In genomic region chr6:27312950-27313271, GRCh38 we compare ENCODE assay signal across 9 cellular contexts. TPM values are rescaled to one million over a fixed set of nuclear protein-coding genes. Genes with fewer than 3 reads are reported as not detected.
DNase-seq lines count a peak whose midpoint lies in the region; ATAC-seq, FAIRE-seq and TF ChIP-seq lines count a peak whose summit lies in the region.
"Had no signal": no experiment of that assay in that cellular context is flagged by ENCODE, and none has a peak within 500 bp of the region (broad histone marks: within the 10 kb centered on the region; RNA-seq: fewer than 3 reads in every experiment).

No MANE protein-coding gene starts in this region.

- H3K79me2 ChIP-seq in GM12878 (ENCODE audit: control insufficient read depth, insufficient read depth, low read length) = no peaks in the 10 kb centered on the region

- H3K27ac ChIP-seq in GM12878 (ENCODE audit: control insufficient read depth, insufficient read depth) = no peak overlapping the region
- H3K27ac ChIP-seq in naive thymus-derived CD4-positive, alpha-beta T cell (ENCODE audit: low read depth, low read length) = no peak overlapping the region

- in situ Hi-C loops in GM12878 (cut with MboI) = loop anchor here (10.0 kb wide), 1 partner anchor 472 kb away; no protein-coding TSS in a partner anchor

- peak overlapping the region; percentile 65 for H3K4me3 Mint-ChIP-seq in Calu3 (ENCODE audit: low read depth, unreplicated experiment)
- peak overlapping the region; percentile 76 to 86 (median 83) for H3K4me3 Mint-ChIP-seq in naive thymus-derived CD4-positive, alpha-beta T cell

- H3K36me3 ChIP-seq in GM12878 (ENCODE audit: control insufficient read depth in 2 of 2, insufficient read depth in 2 of 2, low read length in 1 of 2) = no peaks in the 10 kb centered on the region
- no peaks in the 10 kb centered on the region for H3K36me3 ChIP-seq in naive thymus-derived CD4-positive, alpha-beta T cell (ENCODE audit: control insufficient read depth in 2 of 3, insufficient read depth in 3 of 3, low read length in 3 of 3)

- 13% methylated on average over 8 of the region's 8 CpGs for WGBS in GM12878 (ENCODE audit: insufficient coverage, insufficient replicate concordance, low lambda C conversion rate, missing lambda C conversion rate)

- TF ChIP-seq CTCF in Calu3 (IDR thresholded peaks at IDR 0.05; ENCODE audit: unreplicated experiment) = peak; percentile 1
- TF ChIP-seq CTCF in GM12878 (IDR thresholded peaks at IDR 0.05 in 2 of 3, conservative IDR thresholded peaks at IDR 0.05 in 1 of 3; ENCODE audit: control insufficient read depth in 2 of 3, extremely low read depth in 1 of 3, insufficient read depth in 1 of 3, low read depth in 3 of 3, low read length in 3 of 3) = no peak

- H3K4me1 Mint-ChIP-seq in Calu3 (ENCODE audit: low read depth, unreplicated experiment) = no peaks in the 10 kb centered on the region
- peaks cover 0 to 13% (median 4%) of the 10 kb centered on the region in 7 donors for H3K4me1 Mint-ChIP-seq in naive thymus-derived CD4-positive, alpha-beta T cell

- peaks cover 6% of the 10 kb centered on the region for H3K9me3 Mint-ChIP-seq in Calu3 (ENCODE audit: low read depth, unreplicated experiment)
- H3K9me3 Mint-ChIP-seq in naive thymus-derived CD4-positive, alpha-beta T cell = peaks cover 0 to 2% (median 0%) of the 10 kb centered on the region in 11 donors

- FAIRE-seq in GM12878 (lab: Jason Lieb, UNC) = no peak
- FAIRE-seq in HTR-8/SVneo (lab: Jason Lieb, UNC) = no peak
- no peak for FAIRE-seq in RCC 7860 (lab: Jason Lieb, UNC)

- TF ChIP-seq RAD21 in GM12878 (IDR thresholded peaks at IDR 0.05; ENCODE audit: insufficient read depth, low read depth, low read length) = no peak

- H3K36me3 Mint-ChIP-seq in Calu3 (ENCODE audit: insufficient read depth, unreplicated experiment) = peaks cover 9% of the 10 kb centered on the region
- H3K36me3 Mint-ChIP-seq in naive thymus-derived CD4-positive, alpha-beta T cell = peaks cover 0 to 6% (median 0%) of the 10 kb centered on the region in 5 donors

- no peak for DNase-seq in Calu3
- DNase-seq in GM12878 (ENCODE audit: low read depth, low spot score) = no peak
- no peak for DNase-seq in naive thymus-derived CD4-positive, alpha-beta T cell
- no peak for DNase-seq in DMS53 (lab: John Stamatoyannopoulos, UW)
- no peak for DNase-seq in HTR-8/SVneo (ENCODE audit: insufficient read length, low spot score)
- no peak for DNase-seq in glomerular visceral epithelial cell (ENCODE audit: extremely low spot score)
- no peak for DNase-seq in RCC 7860 (ENCODE audit: low spot score)

- POLR2A ChIA-PET in GM12878 (lab: Charles Lee) = no interaction called here
- POLR2A ChIA-PET in naive thymus-derived CD4-positive, alpha-beta T cell (lab: Charles Lee) = interaction anchor here (0.6 to 1.0 kb wide), 3 partner anchors 14 to 577 kb away, joined by 3 to 4 read pairs (median 3); no protein-coding TSS in a partner anchor

- intact Hi-C loops in Calu3 (cut with micrococcal nuclease; ENCODE audit: unreplicated experiment) = loop anchor here (5.0 to 10.0 kb wide), 4 partner anchors 126 to 442 kb away; no protein-coding TSS in a partner anchor
- intact Hi-C loops in GM12878 (cut with micrococcal nuclease; ENCODE audit: unreplicated experiment) = loop anchor here (1.0 to 5.0 kb wide), 6 partner anchors 125 to 439 kb away; no protein-coding TSS in a partner anchor
- intact Hi-C loops in naive thymus-derived CD4-positive, alpha-beta T cell (cut with micrococcal nuclease) = loop anchor here (1.0 to 10.0 kb wide), 20 partner anchors 20 to 590 kb away; partner anchors contain the start of genes ZNF184 (in 1 of the 2) and ZNF391 (in 1 of the 2)

- CTCF ChIA-PET in Calu3 (lab: Charles Lee) (interaction anchor here (1.0 to 1.9 kb wide), 9 partner anchors 17 to 1289 kb away, joined by 3 to 9 read pairs (median 5); partner anchors contain the start of gene ZNF184), GM12878 (lab: Yijun Ruan, JAX) (interaction anchor here (0.7 to 3.2 kb wide), 22 partner anchors 10 to 584 kb away, joined by 3 to 28 read pairs (median 4); a partner anchor contains a TSS)
- CTCF ChIA-PET in naive thymus-derived CD4-positive, alpha-beta T cell (lab: Charles Lee) = interaction anchor here (0.6 to 2.5 kb wide), 11 partner anchors 8 to 582 kb away, joined by 3 to 11 read pairs (median 3); no protein-coding TSS in a partner anchor

- RAD21 ChIA-PET in GM12878 (lab: Charles Lee; ENCODE audit: unreplicated experiment) = interaction anchor here (0.7 to 1.3 kb wide), 9 partner anchors 136 to 482 kb away, joined by 3 to 7 read pairs (median 4); no protein-coding TSS in a partner anchor

- no peak overlapping the region for H3K27ac Mint-ChIP-seq in Calu3 (ENCODE audit: unreplicated experiment)
- H3K27ac Mint-ChIP-seq in naive thymus-derived CD4-positive, alpha-beta T cell = peak overlapping the region in 1 of 9 donors; percentile 25

- peak overlapping the region; percentile 99 for H3K4me2 ChIP-seq in GM12878 (ENCODE audit: control insufficient read depth, insufficient read depth)

- no peaks in the 10 kb centered on the region for H4K20me1 ChIP-seq in GM12878 (ENCODE audit: control insufficient read depth, insufficient read depth)

- TF ChIP-seq EP300 in GM12878 (IDR thresholded peaks at IDR 0.05; ENCODE audit: borderline replicate concordance in 1 of 2, control insufficient read depth in 1 of 2, low read depth in 2 of 2, low read length in 2 of 2) = no peak

- H3K9ac ChIP-seq in GM12878 (ENCODE audit: control insufficient read depth, insufficient read depth, low read length) = peak overlapping the region; percentile 61; the same call in 1 of the 2 replicates

- ATAC-seq in HG02798 (IDR thresholded peaks at IDR 0.05; ENCODE audit: poor library complexity, unreplicated experiment) (peak; percentile 18), GM12878 (peak; percentile 73)
- peak; percentile 26 for ATAC-seq in naive thymus-derived CD4-positive, alpha-beta T cell

- H3K4me1 ChIP-seq in GM12878 (ENCODE audit: control insufficient read depth, insufficient read depth, low read length) = 0 out of 2 replicates have a peak, but pooled peaks cover 5% of the 10 kb centered on the region
- peaks cover 0 to 6% of the 10 kb centered on the region in 2 donors for H3K4me1 ChIP-seq in naive thymus-derived CD4-positive, alpha-beta T cell (ENCODE audit: control insufficient read depth in 2 of 2, insufficient read depth in 2 of 2, low read length in 2 of 2)

- H2AFZ ChIP-seq in GM12878 (ENCODE audit: control insufficient read depth, low read depth, low read length) = peak overlapping the region; percentile 94

- H3K4me3 ChIP-seq in GM12878 = peak overlapping the region; percentile 82; the same call in 1 of the 2 replicates
- H3K4me3 ChIP-seq in naive thymus-derived CD4-positive, alpha-beta T cell (ENCODE audit: low read length) = peak overlapping the region; percentile 80

- no peak for TF ChIP-seq POLR2A in GM12878 (IDR thresholded peaks at IDR 0.05; ENCODE audit: low read depth, low read length)

- no peaks in the 10 kb centered on the region; a peak in 2 of 4 replicates for H3K27me3 ChIP-seq in GM12878 (replicated peaks in 1 of 2; ENCODE audit: control insufficient read depth in 2 of 2, insufficient read depth in 2 of 2, low read length in 1 of 2)
- H3K27me3 ChIP-seq in naive thymus-derived CD4-positive, alpha-beta T cell (ENCODE audit: control insufficient read depth in 2 of 2, insufficient read depth in 2 of 2, low read length in 2 of 2) = peaks cover 4 to 14% of the 10 kb centered on the region in 2 donors

- no peaks in the 10 kb centered on the region for H3K9me3 ChIP-seq in GM12878 (replicated peaks; ENCODE audit: control insufficient read depth, insufficient read depth, low read length)
- H3K9me3 ChIP-seq in naive thymus-derived CD4-positive, alpha-beta T cell (ENCODE audit: control insufficient read depth in 2 of 3, low read length in 3 of 3) = no peaks in the 10 kb centered on the region

- no TSS peak for BruUV-seq in Calu3 (replicated peaks; lab: Mats Ljungman, UMichigan)
- no TSS peak for BruUV-seq in GM12878 (replicated peaks; lab: Mats Ljungman, UMichigan)

- SMC1A ChIA-PET in GM12878 (lab: Charles Lee; ENCODE audit: uncharacterized antibody, unreplicated experiment) = interaction anchor here (0.7 to 1.7 kb wide), 9 partner anchors 147 to 583 kb away, joined by 3 to 12 read pairs (median 3); no protein-coding TSS in a partner anchor

- no peaks in the 10 kb centered on the region for H3K27me3 Mint-ChIP-seq in Calu3 (ENCODE audit: unreplicated experiment)
- H3K27me3 Mint-ChIP-seq in naive thymus-derived CD4-positive, alpha-beta T cell = peaks cover 64 to 81% (median 75%) of the 10 kb centered on the region in 5 donors

TF ChIP-seq in GM12878, 131 proteins besides CTCF, POLR2A, EP300 and RAD21 (continues in another document):
- TF ChIP-seq RUNX3 (IDR thresholded peaks at IDR 0.05; ENCODE audit: low read length) = peak; percentile 2; the same call in 1 of the 2 replicates
- no peak for TF ChIP-seq CBX5 (IDR thresholded peaks at IDR 0.05; ENCODE audit: low read depth)
- TF ChIP-seq EED (IDR thresholded peaks at IDR 0.05; ENCODE audit: low read depth) = 0 out of 2 replicates have a peak, but pooled peaks have one; percentile 31
- no peak for TF ChIP-seq HDGF (IDR thresholded peaks at IDR 0.05)
- no peak for TF ChIP-seq ZNF207 (IDR thresholded peaks at IDR 0.05; ENCODE audit: borderline replicate concordance)

RNA-seq across cellular contexts. Expression of gene POM121L2, which starts 0.8 kb away (rescaled TPM):
- not detected in 2 replicates for total RNA-seq in Calu3 (2022)
- not detected in 2 replicates for total RNA-seq in GM12878 (2013; cell fraction: nucleolus; rRNA removed)
- total RNA-seq in GM12878 (2014; rRNA removed) = not detected in 2 replicates
- not detected in 2 replicates for total RNA-seq in GM12878 (2014; rRNA removed; fragmentation: Illumina TruSeq; extraction: Trizol)
- total RNA-seq in GM12878 (2021) = not detected in 2 replicates
- not detected for polyA plus RNA-seq in GM12878 (2011; ENCODE audit: low read depth)
- not detected in 2 replicates for polyA plus RNA-seq in GM12878 (2011; rRNA removed)
- not detected in 2 replicates for polyA plus RNA-seq in GM12878 (2011; cell fraction: cytosol; rRNA removed)
- 0.04 TPM in 1 of 2 replicates, not detected in the other for polyA plus RNA-seq in GM12878 (2011; cell fraction: nucleus; rRNA removed)
- polyA plus RNA-seq in GM12878 (2012) = 0.04 TPM in 1 of 2 replicates, not detected in the other
- polyA plus RNA-seq in GM12878 (2014; fragmentation: Illumina TruSeq; extraction: Trizol) = 0.04 TPM in 1 of 2 replicates, not detected in the other
- polyA plus RNA-seq in GM12878 (2014; fragmentation: Nextera tagmentation; extraction: Ambion mirVana) = not detected
- polyA plus RNA-seq in GM12878 (2014; rRNA removed) = not detected in 2 replicates
- polyA plus RNA-seq in GM12878 (2016; fragmentation: Nextera tagmentation; extraction: Ambion mirVana) = not detected
- 0.05 TPM in 1 of 2 replicates, not detected in the other for polyA minus RNA-seq in GM12878 (2011; rRNA and poly(A)+ RNA removed)
- not detected in 2 replicates for polyA minus RNA-seq in GM12878 (2011; cell fraction: cytosol; rRNA and poly(A)+ RNA removed)
- polyA minus RNA-seq in GM12878 (2011; cell fraction: nucleus; rRNA and poly(A)+ RNA removed) = 0.12 TPM in 1 of 2 replicates, not detected in the other
- total RNA-seq in naive thymus-derived CD4-positive, alpha-beta T cell = not detected
- not detected for polyA plus RNA-seq in naive thymus-derived CD4-positive, alpha-beta T cell
- total RNA-seq: M059J had no signal

Comparison
In these comparisons a context has a peak if more than half of its experiments do, and no peak if none do; other contexts are left out.
1. ATAC-seq: peak in every context shown above with its lines; median percentile 73 in GM12878; 26 in naive thymus-derived CD4-positive, alpha-beta T cell; 18 in HG02798.